Comparison of ENCODE assay signal across 17 cellular contexts in the genomic region with DNA sequence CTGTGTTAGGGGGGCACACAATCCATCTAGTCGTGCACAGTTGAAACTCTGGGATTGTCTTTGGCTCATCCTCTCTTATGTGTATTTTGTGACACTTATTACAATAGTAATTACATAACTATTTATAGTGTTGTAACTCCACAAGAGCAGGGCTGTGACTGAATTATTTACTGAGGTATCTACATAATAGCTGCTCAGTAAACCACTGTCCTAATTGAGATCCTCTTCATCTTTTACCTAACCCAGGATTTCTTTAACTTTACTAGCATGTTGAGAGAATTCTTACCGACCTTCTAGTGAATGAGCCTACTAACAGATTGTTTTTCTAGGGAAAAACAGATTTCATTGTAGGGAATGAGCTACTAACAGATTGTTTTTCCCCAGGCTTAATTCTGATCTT. TPM values are rescaled to one million over a fixed set of nuclear protein-coding genes. Genes with fewer than 3 reads are reported as not detected.
DNase-seq lines count a peak whose midpoint lies in the region; ATAC-seq, FAIRE-seq and TF ChIP-seq lines count a peak whose summit lies in the region.
"Had no signal": no experiment of that assay in that cellular context is flagged by ENCODE, and none has a peak within 500 bp of the region (broad histone marks: within the 10 kb centered on the region; RNA-seq: fewer than 3 reads in every experiment).

No MANE protein-coding gene starts in this region.

- no peaks in the 10 kb centered on the region for H3K9me3 ChIP-seq in OCI-LY7 (ENCODE audit: low read length)
- H3K9me3 ChIP-seq in heart right ventricle, result no peaks in the 10 kb centered on the region
- H3K9me3 ChIP-seq: BLaER1 had no signal

- H3K27me3 Mint-ChIP-seq in memory B cell, result no peaks in the 10 kb centered on the region
- H3K27me3 Mint-ChIP-seq: CD4-positive, alpha-beta T cell had no signal

- POLR2A ChIA-PET in OCI-LY7 (lab: Charles Lee), result interaction anchor here (1.1 to 1.4 kb wide), 3 partner anchors 8 to 10 kb away, joined by 3 to 5 read pairs (median 5); no protein-coding TSS in a partner anchor

- H3K27ac ChIP-seq in OCI-LY7 (ENCODE audit: low read depth, low read length, poor library complexity, severe bottlenecking) (no peak overlapping the region), heart right ventricle (no peak overlapping the region)
- H3K27ac ChIP-seq: BLaER1, HL-60 had no signal

- no peak overlapping the region for H3K4me3 Mint-ChIP-seq in memory B cell
- H3K4me3 Mint-ChIP-seq: CD4-positive, alpha-beta T cell had no signal

- WGBS in heart right ventricle, 2 donors, result 85 to 96% methylated on average over 2 of the region's 2 CpGs

- no peaks in the 10 kb centered on the region for H3K9me3 Mint-ChIP-seq in memory B cell
- H3K9me3 Mint-ChIP-seq: CD4-positive, alpha-beta T cell had no signal

- peaks cover 18% of the 10 kb centered on the region for H3K36me3 Mint-ChIP-seq in memory B cell

- peak; percentile 75 for FAIRE-seq in GM19239 (lab: Jason Lieb, UNC)
- FAIRE-seq: G401.6 had no signal

- peaks cover 90% of the 10 kb centered on the region for H3K4me1 ChIP-seq in OCI-LY7 (ENCODE audit: insufficient read depth, low read length, poor library complexity, severe bottlenecking)
- H3K4me1 ChIP-seq in heart right ventricle, result peaks cover 0 to 44% (median 12%) of the 10 kb centered on the region in 9 donors

- intact Hi-C loops in OCI-LY7 (cut with micrococcal nuclease; ENCODE audit: unreplicated experiment) (no loop called here), heart right ventricle (cut with DNase I) (no loop called here)

- no peaks in the 10 kb centered on the region for H3K27me3 ChIP-seq in heart right ventricle
- H3K27me3 ChIP-seq: BLaER1 had no signal

- peak overlapping the region; percentile 45 for H3K27ac Mint-ChIP-seq in memory B cell
- H3K27ac Mint-ChIP-seq: CD4-positive, alpha-beta T cell had no signal

- H3K4me3 ChIP-seq in OCI-LY7 (ENCODE audit: low read depth, low read length, poor library complexity, severe bottlenecking), result no peak overlapping the region
- H3K4me3 ChIP-seq in heart right ventricle, result no peak overlapping the region
- H3K4me3 ChIP-seq: BLaER1 had no signal

- 0 out of 2 replicates have a peak overlapping the region, but pooled peaks have one; percentile 45 for H3K4me2 ChIP-seq in OCI-LY7 (ENCODE audit: low read length)
- H3K4me2 ChIP-seq: BLaER1 had no signal

- H3K4me1 Mint-ChIP-seq in memory B cell, result peaks cover 71% of the 10 kb centered on the region

- ATAC-seq in memory B cell (ENCODE audit: low read depth) (no peak), heart right ventricle (no peak)

- DNase-seq in GM19239 (ENCODE audit: insufficient read length, low spot score) (no peak), OCI-LY7 (ENCODE audit: low spot score) (no peak), memory B cell (ENCODE audit: low spot score in 2 of 2) (no peak), heart right ventricle (no peak), OCI-M1 (lab: John Stamatoyannopoulos, UW) (no peak), SHP77 (lab: John Stamatoyannopoulos, UW) (no peak)
- DNase-seq in activated CD4-positive, alpha-beta T cell treated with anti-CD3 and anti-CD28 coated beads, Interleukin-2, amount 50 U/mL, for 1 hour, result no peak
- DNase-seq: Calu3; CD4-positive, alpha-beta T cell; DMS 273 treated with DMSO at 0.1 percent for 48 hours; DMS79; EL; HCEC 1CT; KBM-7 had no signal

- no peak overlapping the region for H2AFZ ChIP-seq in OCI-LY7 (ENCODE audit: low read length)

- H3K79me2 ChIP-seq in OCI-LY7 (ENCODE audit: insufficient read depth, low read depth, low read length), result peaks cover 96% of the 10 kb centered on the region

- no peak for TF ChIP-seq CTCF in OCI-LY7 (conservative IDR thresholded peaks at IDR 0.05; ENCODE audit: low read length)
- no peak for TF ChIP-seq CTCF in heart right ventricle (IDR thresholded peaks at IDR 0.05)

- CTCF ChIA-PET in OCI-LY7 (lab: Charles Lee; ENCODE audit: unreplicated experiment), result no interaction called here

- H3K36me3 ChIP-seq in OCI-LY7 (ENCODE audit: insufficient read depth, low read length) (peaks cover 56% of the 10 kb centered on the region), heart right ventricle (peaks cover 0 to 39% (median 0%) of the 10 kb centered on the region in 9 donors)

- no TSS peak for BruUV-seq in OCI-LY7 (replicated peaks; lab: Mats Ljungman, UMichigan)

- H4K20me1 ChIP-seq in OCI-LY7 (ENCODE audit: insufficient read depth, low read length), result no peaks in the 10 kb centered on the region

- H3K9me2 ChIP-seq in OCI-LY7 (ENCODE audit: insufficient read depth, low read length), result no peaks in the 10 kb centered on the region

RNA-seq across cellular contexts. Expression of a gene that starts 11.1 kb away (rescaled TPM):
- total RNA-seq in OCI-LY7 (2014; rRNA removed; shearing (Covaris generic)), result 11.8 and 13.1 TPM in 2 replicates
- total RNA-seq in OCI-LY7 (2022), result 28.6 and 35.2 TPM in 2 replicates
- 10 to 100 TPM; 32.1 to 52.5 (median 41.6) TPM for total RNA-seq in heart right ventricle
- 10 to 100 TPM; 58.5 to 85.7 TPM for polyA plus RNA-seq in heart right ventricle

RNA-seq across cellular contexts. Expression of a gene that starts 11.2 kb away (rescaled TPM):
- 4.7 and 11.7 TPM in 2 replicates for total RNA-seq in OCI-LY7 (2014; rRNA removed; shearing (Covaris generic))
- total RNA-seq in OCI-LY7 (2022) (10.1 and 11.0 TPM in 2 replicates), heart right ventricle (10 to 100 TPM in 2 of 10 donors, 1 to 10 TPM in 8; 6.3 to 12.9 (median 8.5) TPM)
- polyA plus RNA-seq in heart right ventricle, result 10 to 100 TPM in 1 of 2 donors, 1 to 10 TPM in 1; 4.2 to 16.6 TPM
